In genomic region chr6:42571611-42572342, GRCh38 we compare ENCODE assay signal across 12 cellular contexts. TPM values are rescaled to one million over a fixed set of nuclear protein-coding genes. Genes with fewer than 3 reads are reported as not detected.
DNase-seq lines count a peak whose midpoint lies in the region; ATAC-seq and TF ChIP-seq lines count a peak whose summit lies in the region.
"Had no signal": no experiment of that assay in that cellular context is flagged by ENCODE, and none has a peak within 500 bp of the region (broad histone marks: within the 10 kb centered on the region; RNA-seq: fewer than 3 reads in every experiment).

No MANE protein-coding gene starts in this region.

- no peaks in the 10 kb centered on the region for H3K27me3 ChIP-seq in adipocyte (replicated peaks; ENCODE audit: control insufficient read depth, insufficient read depth, low read length)
- H3K27me3 ChIP-seq in left ventricle myocardium inferior (ENCODE audit: low read depth) = no peaks in the 10 kb centered on the region
- H3K27me3 ChIP-seq in prostate gland (replicated peaks; ENCODE audit: insufficient read depth) = no peaks in the 10 kb centered on the region

- no peaks in the 10 kb centered on the region for H3K9me3 Mint-ChIP-seq in CD14-positive monocyte

- TF ChIP-seq CTCF in CD14-positive monocyte (IDR thresholded peaks at IDR 0.05) = no peak
- TF ChIP-seq CTCF in left ventricle myocardium inferior (IDR thresholded peaks at IDR 0.05; ENCODE audit: borderline replicate concordance) = no peak
- TF ChIP-seq CTCF in prostate gland (IDR thresholded peaks at IDR 0.05) = no peak

- peak overlapping the region in 6 of 7 donors; percentile 50 to 94 (median 64) for H3K27ac Mint-ChIP-seq in CD14-positive monocyte

- ATAC-seq in GM19452 (IDR thresholded peaks at IDR 0.05; ENCODE audit: unreplicated experiment) (peak; percentile 21), HG03196 (IDR thresholded peaks at IDR 0.05; ENCODE audit: unreplicated experiment) (peak; percentile 11)
- ATAC-seq: SK-N-SH treated with all-trans-retinoic acid at 6 μM for 48 hours had no signal

- 80% methylated on average over 7 of the region's 7 CpGs for WGBS in prostate gland

- DNase-seq in CD14-positive monocyte (ENCODE audit: low spot score) (no peak), adipocyte (ENCODE audit: low read depth) (peak; percentile 53), left ventricle myocardium inferior (no peak), cerebellar cortex (ENCODE audit: low spot score) (no peak), prostate gland (ENCODE audit: low spot score) (no peak), cortex of kidney (lab: John Stamatoyannopoulos, UW) (no peak)
- DNase-seq: activated naive CD4-positive, alpha-beta T cell treated with Interleukin-2 at 50 U/mL for 16 hours; DMS153; GOT3 had no signal

- peaks cover 35% of the 10 kb centered on the region for H3K4me1 Mint-ChIP-seq in CD14-positive monocyte

- no peaks in the 10 kb centered on the region for H3K27me3 Mint-ChIP-seq in CD14-positive monocyte (ENCODE audit: low read depth in 3 of 3)

- H3K27ac ChIP-seq in left ventricle myocardium inferior (replicated peaks) = no peak overlapping the region
- no peak overlapping the region for H3K27ac ChIP-seq in prostate gland

- peaks cover 25% of the 10 kb centered on the region for H3K4me1 ChIP-seq in adipocyte (ENCODE audit: control insufficient read depth, insufficient read depth, low read length)
- peaks cover 73% of the 10 kb centered on the region for H3K4me1 ChIP-seq in left ventricle myocardium inferior
- H3K4me1 ChIP-seq in prostate gland (replicated peaks) = no peaks in the 10 kb centered on the region

- H3K36me3 Mint-ChIP-seq in CD14-positive monocyte = peaks cover 36 to 47% of the 10 kb centered on the region in 2 donors

- H3K9me3 ChIP-seq in adipocyte (ENCODE audit: control insufficient read depth, low read length) (no peaks in the 10 kb centered on the region), left ventricle myocardium inferior (replicated peaks) (no peaks in the 10 kb centered on the region), prostate gland (no peaks in the 10 kb centered on the region)

- intact Hi-C loops in CD14-positive monocyte (cut with micrococcal nuclease) (no loop called here), left ventricle myocardium inferior (cut with micrococcal nuclease) (no loop called here), prostate gland (cut with DNase I) (no loop called here)

- no peak overlapping the region for H3K4me3 Mint-ChIP-seq in CD14-positive monocyte

- H3K4me3 ChIP-seq in adipocyte (ENCODE audit: low read length) = peak overlapping the region; percentile 69
- no peak overlapping the region for H3K4me3 ChIP-seq in left ventricle myocardium inferior
- no peak overlapping the region for H3K4me3 ChIP-seq in prostate gland

- peaks cover 24% of the 10 kb centered on the region for H3K36me3 ChIP-seq in adipocyte (ENCODE audit: control insufficient read depth, insufficient read depth, low read length, severe bottlenecking)
- peaks cover 18% of the 10 kb centered on the region for H3K36me3 ChIP-seq in left ventricle myocardium inferior
- no peaks in the 10 kb centered on the region for H3K36me3 ChIP-seq in prostate gland

- peak overlapping the region; percentile 54 for H3K9ac ChIP-seq in adipocyte (ENCODE audit: low read length)

- no peak for TF ChIP-seq POLR2A in prostate gland (IDR thresholded peaks at IDR 0.05)

RNA-seq across cellular contexts. Expression of gene UBR2, which starts 7.9 kb away (rescaled TPM):
- 10 to 100 TPM in 1 of 2 donors, 1 to 10 TPM in 1; 9.0 to 12.8 TPM for polyA plus RNA-seq in CD14-positive monocyte
- total RNA-seq in left ventricle myocardium inferior (32.5 TPM), prostate gland (10 to 100 TPM; 24.2 to 25.6 TPM)
